Comparison of ENCODE assay signal across 1 cellular context in the genomic region with DNA sequence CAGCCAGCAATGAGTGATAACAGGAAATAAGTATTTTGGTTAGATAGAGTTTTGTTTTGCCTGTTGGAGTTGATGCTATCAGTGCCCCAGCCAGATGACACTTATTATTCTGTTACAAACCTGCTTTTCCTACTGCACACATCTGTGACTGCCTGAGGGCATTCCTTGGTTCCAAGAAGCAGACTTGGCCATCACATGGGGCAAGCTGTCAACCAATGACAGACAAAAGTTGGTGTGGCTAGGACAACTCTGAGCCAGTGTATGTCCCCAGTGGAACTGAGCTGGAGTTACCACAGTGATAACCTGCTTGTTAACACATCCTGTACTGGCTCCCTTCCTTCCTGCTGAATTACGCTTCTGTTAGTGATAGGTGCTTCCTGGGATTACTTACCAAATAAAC.
TF ChIP-seq lines count a peak whose summit lies in the region.

No MANE protein-coding gene starts in this region.

TF ChIP-seq in SK-N-SH, 30 proteins besides CTCF, POLR2A, EP300 and RAD21 (continued from another document):
- TF ChIP-seq MXI1 (IDR thresholded peaks at IDR 0.05; ENCODE audit: low read depth, low read length) (no peak), POLR2AphosphoS5 (IDR thresholded peaks at IDR 0.05; ENCODE audit: low read depth, low read length) (no peak), USF1 (IDR thresholded peaks at IDR 0.05; ENCODE audit: borderline replicate concordance, low read depth) (no peak), RCOR1 (IDR thresholded peaks at IDR 0.05; ENCODE audit: low read length) (peak; percentile 63; the same call in 1 of the 2 replicates)
